ENCODE assay signal across 16 cellular contexts in the genomic region with DNA sequence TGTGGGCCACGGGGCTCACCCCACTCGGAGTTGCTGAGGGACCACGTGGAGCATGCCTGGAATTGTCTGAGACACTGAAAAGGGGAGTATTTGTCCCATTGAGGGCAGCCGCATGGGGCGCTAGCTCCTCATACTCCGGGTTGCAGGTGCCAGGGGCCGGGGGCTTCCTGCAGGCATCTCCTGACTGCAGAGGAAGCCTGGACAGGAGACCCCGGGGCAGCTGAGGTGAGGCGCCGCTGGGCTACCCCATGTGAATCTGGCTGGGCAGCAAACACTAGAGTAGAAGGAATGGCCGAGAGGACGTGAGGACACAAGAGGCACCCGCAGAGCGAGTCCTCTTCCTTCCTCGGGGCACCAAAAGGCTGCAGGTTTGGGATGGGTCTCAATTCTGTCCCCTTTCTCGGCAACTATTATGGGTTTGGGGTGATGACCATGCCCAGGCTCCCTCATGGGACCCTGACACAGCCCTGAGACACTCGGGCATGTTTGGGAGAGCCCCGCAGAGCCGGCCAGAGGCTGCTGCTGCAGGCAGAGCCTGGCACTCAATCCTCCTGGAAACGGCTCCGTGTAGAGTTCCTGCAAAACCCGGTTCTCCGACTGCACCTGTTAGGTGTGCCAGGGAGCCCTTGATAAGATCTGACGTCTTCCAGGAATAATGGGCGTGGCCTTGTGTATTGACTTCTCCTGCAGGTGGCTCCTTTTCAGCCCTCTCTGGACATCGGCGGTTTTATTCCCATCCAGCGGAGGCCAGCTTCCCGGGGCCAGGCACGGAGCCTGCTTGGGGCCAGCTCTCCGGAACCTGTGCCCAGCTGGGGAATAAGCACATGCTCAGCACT.
DNase-seq lines count a peak whose midpoint lies in the region; TF ChIP-seq lines count a peak whose summit lies in the region.
"Had no signal": no experiment of that assay in that cellular context is flagged by ENCODE, and none has a peak within 500 bp of the region (broad histone marks: within the 10 kb centered on the region; RNA-seq: fewer than 3 reads in every experiment).

No MANE protein-coding gene starts in this region.

- H3K27ac ChIP-seq in breast epithelium (no peak overlapping the region), uterus (no peak overlapping the region)
- H3K27ac ChIP-seq: heart left ventricle had no signal

- H3K9me3 Mint-ChIP-seq in Calu3 (ENCODE audit: low read depth, unreplicated experiment), result no peaks in the 10 kb centered on the region
- H3K9me3 Mint-ChIP-seq in neural crest cell, result no peaks in the 10 kb centered on the region
- H3K9me3 Mint-ChIP-seq in activated naive CD4-positive, alpha-beta T cell treated with anti-CD3 and anti-CD28 coated beads, Interleukin-2, amount 10 ng/mL, durations not matched to agents 7 days and 5 days, result no peaks in the 10 kb centered on the region
- H3K9me3 Mint-ChIP-seq: stimulated activated naive CD8-positive, alpha-beta T cell treated with anti-CD3 and anti-CD28 coated beads, Interleukin-15, amount 100 ng/mL, for 72 hours had no signal

- H3K4me1 Mint-ChIP-seq in Calu3 (ENCODE audit: low read depth, unreplicated experiment) (peaks cover 10% of the 10 kb centered on the region), neural crest cell (peaks cover 14% of the 10 kb centered on the region)
- no peaks in the 10 kb centered on the region for H3K4me1 Mint-ChIP-seq in activated naive CD4-positive, alpha-beta T cell treated with anti-CD3 and anti-CD28 coated beads, Interleukin-2, amount 10 ng/mL, durations not matched to agents 7 days and 5 days
- H3K4me1 Mint-ChIP-seq: stimulated activated naive CD8-positive, alpha-beta T cell treated with anti-CD3 and anti-CD28 coated beads, Interleukin-15, amount 100 ng/mL, for 72 hours had no signal

- no peak overlapping the region for H3K4me3 Mint-ChIP-seq in Calu3 (ENCODE audit: low read depth, unreplicated experiment)
- H3K4me3 Mint-ChIP-seq in neural crest cell, result no peak overlapping the region
- no peak overlapping the region for H3K4me3 Mint-ChIP-seq in activated naive CD4-positive, alpha-beta T cell treated with anti-CD3 and anti-CD28 coated beads, Interleukin-2, amount 10 ng/mL, durations not matched to agents 7 days and 5 days
- H3K4me3 Mint-ChIP-seq: activated CD8-positive, alpha-beta T cell treated with anti-CD3 and anti-CD28 coated beads, Interleukin-2, amount 10 ng/mL, durations not matched to agents 7 days and 5 days; stimulated activated naive CD8-positive, alpha-beta T cell treated with anti-CD3 and anti-CD28 coated beads, Interleukin-15, amount 100 ng/mL, for 72 hours had no signal

- TF ChIP-seq POLR2A in breast epithelium (IDR thresholded peaks at IDR 0.05) (no peak), uterus (IDR thresholded peaks at IDR 0.05) (no peak)

- DNase-seq in Calu3 (peak; percentile 46), LNCaP clone FGC (ENCODE audit: low read depth) (peak; percentile 97), breast epithelium (ENCODE audit: low spot score in 2 of 2) (peak; percentile 66 to 75), neural crest cell (ENCODE audit: low read depth, low spot score) (no peak), uterus (no peak)
- DNase-seq in stimulated activated CD4-positive, alpha-beta T cell treated with anti-CD3 and anti-CD28 coated beads, Interleukin-2, amount 100 ng/mL, for 48 hours, result no peak
- no peak for DNase-seq in activated effector memory CD4-positive, alpha-beta T cell treated with anti-CD3 and anti-CD28 coated beads, Interleukin-2, amount 50 U/mL, for 16 hours
- DNase-seq in activated naive CD4-positive, alpha-beta T cell treated with anti-CD3 and anti-CD28 coated beads, Interleukin-2, amount 10 ng/mL, durations not matched to agents 7 days and 5 days, result no peak
- DNase-seq: activated CD8-positive, alpha-beta T cell treated with anti-CD3 and anti-CD28 coated beads, Interleukin-2, amount 10 ng/mL, durations not matched to agents 7 days and 5 days; Caco-2; effector memory CD4-positive, alpha-beta T cell; GF-D8; heart left ventricle; NCI-H187 treated with DMSO at 0.1 percent for 48 hours; NCI-H82; stimulated activated naive CD8-positive, alpha-beta T cell treated with anti-CD3 and anti-CD28 coated beads, Interleukin-15, amount 100 ng/mL, for 72 hours had no signal

- peaks cover 0 to 10% of the 10 kb centered on the region in 2 donors for H3K4me1 ChIP-seq in breast epithelium
- H3K4me1 ChIP-seq in uterus, result no peaks in the 10 kb centered on the region
- H3K4me1 ChIP-seq: Caco-2 had no signal

- intact Hi-C loops in Calu3 (cut with micrococcal nuclease; ENCODE audit: unreplicated experiment), result no loop called here
- intact Hi-C loops in breast epithelium (cut with DNase I; ENCODE audit: low total_unique reads), result no loop called here
- intact Hi-C loops in uterus (cut with DNase I; ENCODE audit: low total_unique reads), result no loop called here

- TF ChIP-seq CTCF in Calu3 (IDR thresholded peaks at IDR 0.05; ENCODE audit: unreplicated experiment), result no peak
- no peak; the same call in 1 of the 2 replicates for TF ChIP-seq CTCF in LNCaP clone FGC (IDR thresholded peaks at IDR 0.05; ENCODE audit: control insufficient read depth, extremely low read depth, insufficient read depth)
- no peak for TF ChIP-seq CTCF in breast epithelium (IDR thresholded peaks at IDR 0.05)
- no peak for TF ChIP-seq CTCF in neural crest cell (conservative IDR thresholded peaks at IDR 0.05)
- no peak for TF ChIP-seq CTCF in uterus (IDR thresholded peaks at IDR 0.05)

- H3K27me3 Mint-ChIP-seq in Calu3 (ENCODE audit: unreplicated experiment) (no peaks in the 10 kb centered on the region), neural crest cell (ENCODE audit: low read depth) (no peaks in the 10 kb centered on the region)
- H3K27me3 Mint-ChIP-seq in activated naive CD4-positive, alpha-beta T cell treated with anti-CD3 and anti-CD28 coated beads, Interleukin-2, amount 10 ng/mL, durations not matched to agents 7 days and 5 days, result no peaks in the 10 kb centered on the region
- H3K27me3 Mint-ChIP-seq: stimulated activated naive CD8-positive, alpha-beta T cell treated with anti-CD3 and anti-CD28 coated beads, Interleukin-15, amount 100 ng/mL, for 72 hours had no signal

- H3K4me3 ChIP-seq in LNCaP clone FGC (ENCODE audit: low read depth, low read length) (0 out of 2 replicates have a peak overlapping the region, but pooled peaks have one; percentile 9), breast epithelium (no peak overlapping the region), uterus (no peak overlapping the region)
- H3K4me3 ChIP-seq: heart left ventricle had no signal

- H3K9me3 ChIP-seq in breast epithelium, result no peaks in the 10 kb centered on the region
- no peaks in the 10 kb centered on the region for H3K9me3 ChIP-seq in uterus
- H3K9me3 ChIP-seq: Caco-2, heart left ventricle had no signal

- no TSS peak for BruUV-seq in Calu3 (replicated peaks; lab: Mats Ljungman, UMichigan)

- H3K27ac Mint-ChIP-seq in Calu3 (ENCODE audit: unreplicated experiment) (no peak overlapping the region), neural crest cell (ENCODE audit: unreplicated experiment) (peak overlapping the region; percentile 35)
- no peak overlapping the region for H3K27ac Mint-ChIP-seq in activated naive CD4-positive, alpha-beta T cell treated with anti-CD3 and anti-CD28 coated beads, Interleukin-2, amount 10 ng/mL, durations not matched to agents 7 days and 5 days
- H3K27ac Mint-ChIP-seq: activated CD8-positive, alpha-beta T cell treated with anti-CD3 and anti-CD28 coated beads, Interleukin-2, amount 10 ng/mL, durations not matched to agents 7 days and 5 days; stimulated activated naive CD8-positive, alpha-beta T cell treated with anti-CD3 and anti-CD28 coated beads, Interleukin-15, amount 100 ng/mL, for 72 hours had no signal

- H3K36me3 Mint-ChIP-seq in Calu3 (ENCODE audit: insufficient read depth, unreplicated experiment), result no peaks in the 10 kb centered on the region
- H3K36me3 Mint-ChIP-seq in neural crest cell (ENCODE audit: low read depth), result peaks cover 3% of the 10 kb centered on the region
- H3K36me3 Mint-ChIP-seq in activated naive CD4-positive, alpha-beta T cell treated with anti-CD3 and anti-CD28 coated beads, Interleukin-2, amount 10 ng/mL, durations not matched to agents 7 days and 5 days, result no peaks in the 10 kb centered on the region

- H3K27me3 ChIP-seq in breast epithelium (no peaks in the 10 kb centered on the region), uterus (no peaks in the 10 kb centered on the region)
- H3K27me3 ChIP-seq: heart left ventricle had no signal

- no peaks in the 10 kb centered on the region for H3K36me3 ChIP-seq in breast epithelium
- H3K36me3 ChIP-seq in uterus, result no peaks in the 10 kb centered on the region

- CTCF ChIA-PET in Calu3 (lab: Charles Lee), result no interaction called here
- CTCF ChIA-PET in activated naive CD4-positive, alpha-beta T cell treated with anti-CD3 and anti-CD28 coated beads, Interleukin-2, amount 10 ng/mL, durations not matched to agents 7 days and 5 days (lab: Charles Lee), result no interaction called here

Comparison
In these comparisons a context has a peak if more than half of its experiments do, and no peak if none do; other contexts are left out.
1. DNase-seq: peak in Calu3 (single experiment), LNCaP clone FGC (single experiment) and breast epithelium (2 of 2); none in neural crest cell (single experiment), stimulated activated CD4-positive, alpha-beta T cell treated with anti-CD3 and anti-CD28 coated beads, Interleukin-2, amount 100 ng/mL, for 48 hours (0 of 2), uterus (0 of 2), activated effector memory CD4-positive, alpha-beta T cell treated with anti-CD3 and anti-CD28 coated beads, Interleukin-2, amount 50 U/mL, for 16 hours (single experiment) and activated naive CD4-positive, alpha-beta T cell treated with anti-CD3 and anti-CD28 coated beads, Interleukin-2, amount 10 ng/mL, durations not matched to agents 7 days and 5 days (single experiment).